In the genomic region with DNA sequence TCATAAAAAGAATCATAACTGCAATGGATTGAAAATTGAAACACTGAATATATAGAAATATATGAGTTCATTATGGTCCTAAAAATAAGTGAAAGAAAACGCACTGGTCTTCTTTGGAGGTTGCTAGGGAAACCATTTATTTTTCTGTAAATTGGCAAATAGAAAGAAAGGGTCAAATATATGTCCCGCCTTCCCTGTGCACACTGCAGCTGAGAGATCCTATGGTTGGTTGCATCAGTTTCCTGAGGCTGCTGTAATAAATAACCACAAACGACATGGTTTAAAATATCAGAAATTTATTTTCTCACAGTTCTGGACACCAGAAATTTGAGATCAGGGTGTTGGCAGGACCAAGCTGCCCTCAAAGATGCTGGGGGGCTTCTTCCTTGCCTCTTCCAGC, we compare ENCODE assay signal across 31 cellular contexts. TPM values are rescaled to one million over a fixed set of nuclear protein-coding genes. Genes with fewer than 3 reads are reported as not detected.
"Had no signal": no experiment of that assay in that cellular context is flagged by ENCODE, and none has a peak within 500 bp of the region (broad histone marks: within the 10 kb centered on the region; RNA-seq: fewer than 3 reads in every experiment).

No MANE protein-coding gene starts in this region.

- H3K79me2 ChIP-seq: hepatocyte, parathyroid adenoma had no signal

- H3K36me3 ChIP-seq: breast epithelium, colonic mucosa, esophagus muscularis mucosa, lower lobe of right lung, right lobe of liver, tibial artery had no signal

- H3K4me1 ChIP-seq: breast epithelium, colonic mucosa, lower lobe of right lung, parathyroid adenoma, right lobe of liver had no signal

- H3K4me2 ChIP-seq: hepatocyte had no signal

- H3K4me3 ChIP-seq: breast epithelium, colonic mucosa, dorsolateral prefrontal cortex, esophagus muscularis mucosa, hepatocyte, lower lobe of right lung, mucosa of descending colon, right lobe of liver, skin epidermis, tibial artery had no signal

- H3K9me3 ChIP-seq: breast epithelium, colonic mucosa, esophagus muscularis mucosa, lower lobe of right lung, mucosa of descending colon, right lobe of liver, tibial artery had no signal

- DNase-seq: activated B cell treated with CpG ODN at 0.5 μM for 24 hours; activated CD4-positive, alpha-beta T cell treated with anti-CD3 and anti-CD28 coated beads for 36 hours; activated CD4-positive, alpha-beta T cell treated with anti-CD3 and anti-CD28 coated beads, Interleukin-2, amount 50 U/mL, for 4 hours; activated CD8-positive, alpha-beta memory T cell treated with anti-CD3 and anti-CD28 coated beads, Interleukin-2, amount 50 U/mL, for 48 hours; activated naive CD4-positive, alpha-beta T cell treated with Interleukin-2 at 50 U/mL for 16 hours; activated naive CD8-positive, alpha-beta T cell treated with anti-CD3 and anti-CD28 coated beads for 36 hours; activated T-cell treated with anti-CD3 and anti-CD28 coated beads, Interleukin-2, amount 50 U/mL, for 4 hours; colonic mucosa; glutamatergic neuron; immature natural killer cell; lower lobe of right lung; mesendoderm; mucosa of descending colon; nephron progenitor cell; nucleus accumbens; right lobe of liver; stimulated activated CD4-positive, alpha-beta T cell treated with anti-CD3 and anti-CD28 coated beads, Interleukin-1b, Interleukin-23, amount 100 ng/mL, for 48 hours; stimulated activated naive CD8-positive, alpha-beta T cell treated with anti-CD3 and anti-CD28 coated beads, Interleukin-15, amount 100 ng/mL, for 72 hours had no signal

- H3K27ac ChIP-seq: breast epithelium, colonic mucosa, dorsolateral prefrontal cortex, esophagus muscularis mucosa, hepatocyte, lower lobe of right lung, parathyroid adenoma, right lobe of liver, skin epidermis, tibial artery had no signal

- ATAC-seq: activated CD4-positive, alpha-beta T cell treated with anti-CD3 and anti-CD28 coated beads for 36 hours; activated T-cell treated with anti-CD3 and anti-CD28 coated beads, Interleukin-2, amount 50 U/mL, for 4 hours; left lobe of liver; lower lobe of right lung; mucosa of descending colon; right lobe of liver; stimulated activated effector memory CD8-positive, alpha-beta T cell treated with anti-CD3 and anti-CD28 coated beads, Interleukin-12 subunit alpha, Interleukin-12 subunit beta, amount 100 ng/mL, for 72 hours; stimulated activated naive CD8-positive, alpha-beta T cell treated with anti-CD3 and anti-CD28 coated beads, Interleukin-15, amount 100 ng/mL, for 72 hours had no signal

- H2AFZ ChIP-seq: hepatocyte, parathyroid adenoma had no signal

- H3K27me3 ChIP-seq: breast epithelium, colonic mucosa, dorsolateral prefrontal cortex, esophagus muscularis mucosa, hepatocyte, right lobe of liver, tibial artery had no signal

- H3K9ac ChIP-seq: parathyroid adenoma had no signal

RNA-seq across cellular contexts. Expression of gene CA6, which starts 35.0 kb away (rescaled TPM):
- total RNA-seq: activated B cell treated with CpG ODN at 0.5 μM for 24 hours, breast epithelium, colonic mucosa, esophagus muscularis mucosa, frontal cortex, hepatocyte, kidney epithelial cell, left lobe of liver, lower lobe of right lung, mucosa of descending colon, right lobe of liver, ureter had no signal
- polyA plus RNA-seq: hepatocyte, immature natural killer cell had no signal

RNA-seq across cellular contexts. Expression of gene SLC2A7, which starts 45.6 kb away (rescaled TPM):
- total RNA-seq: activated B cell treated with CpG ODN at 0.5 μM for 24 hours; activated CD4-positive, alpha-beta T cell treated with anti-CD3 and anti-CD28 coated beads for 36 hours; activated CD8-positive, alpha-beta memory T cell treated with anti-CD3 and anti-CD28 coated beads for 36 hours; activated T-cell treated with anti-CD3 and anti-CD28 coated beads, Interleukin-2, amount 50 U/mL, for 4 hours; breast epithelium; colonic mucosa; esophagus muscularis mucosa; frontal cortex; kidney epithelial cell; left lobe of liver; lower lobe of right lung; mucosa of descending colon; right lobe of liver; ureter had no signal
- polyA plus RNA-seq: immature natural killer cell had no signal
